ENCODE assay signal across 24 cellular contexts in the genomic region with DNA sequence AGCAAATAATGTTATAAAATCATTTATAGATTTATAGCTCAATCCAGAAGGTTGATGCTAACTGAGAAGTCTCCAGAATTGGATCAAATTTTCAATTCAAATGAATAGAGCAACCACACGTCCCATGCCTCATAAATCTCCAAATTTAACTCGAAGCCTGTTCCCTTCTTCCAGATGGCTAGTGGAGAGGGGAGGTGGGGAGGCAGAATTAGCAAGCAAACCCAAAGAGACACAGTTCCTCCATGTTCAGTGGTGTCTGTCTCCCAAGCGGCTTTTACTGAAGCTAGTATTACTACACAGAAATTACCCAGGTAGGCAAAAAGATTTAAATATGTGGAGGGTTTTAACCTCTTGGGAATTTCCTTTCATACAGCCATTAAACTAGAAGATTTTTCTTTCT.
A peak's percentile ranks its signal among the peaks of the same experiment; 100 is the strongest.
DNase-seq lines count a peak whose midpoint lies in the region; ATAC-seq, FAIRE-seq and TF ChIP-seq lines count a peak whose summit lies in the region.
"Had no signal": no experiment of that assay in that cellular context is flagged by ENCODE, and none has a peak within 500 bp of the region (broad histone marks: within the 10 kb centered on the region; RNA-seq: fewer than 3 reads in every experiment).

No MANE protein-coding gene starts in this region.

- H3K4me1 ChIP-seq in Karpas-422 (ENCODE audit: low read length) (peaks cover 31% of the 10 kb centered on the region), PC-3 (ENCODE audit: insufficient read depth, low read length) (peaks cover 9% of the 10 kb centered on the region), neural progenitor cell (peaks cover 9% of the 10 kb centered on the region), kidney (ENCODE audit: control insufficient read depth in 1 of 2, insufficient read depth in 1 of 2, low read depth in 1 of 2, low read length in 2 of 2) (peaks cover under 1 to 3% of the 10 kb centered on the region in 2 donors)

- BruUV-seq in PC-3 (replicated peaks; lab: Mats Ljungman, UMichigan): no TSS peak

- no peak overlapping the region for H3K27ac ChIP-seq in Karpas-422 (ENCODE audit: low read length)
- no peak overlapping the region for H3K27ac ChIP-seq in PC-3 (ENCODE audit: low read length)
- H3K27ac ChIP-seq in neural progenitor cell: no peak overlapping the region
- H3K27ac ChIP-seq in kidney (ENCODE audit: low read depth in 2 of 2, low read length in 2 of 2): no peak overlapping the region
- H3K27ac ChIP-seq: BLaER1 treated with 17β-estradiol and CSF1 and Interleukin-3, amounts not matched to agents 10 nM and 100 nM; GM23248 had no signal

- POLR2A ChIA-PET in PC-3 (lab: Charles Lee; ENCODE audit: unreplicated experiment): no interaction called here
- POLR2A ChIA-PET in WTC11 (lab: Charles Lee): no interaction called here

- peak overlapping the region; percentile 46 for H3K27ac Mint-ChIP-seq in activated naive CD4-positive, alpha-beta T cell treated with anti-CD3 and anti-CD28 coated beads for 36 hours
- H3K27ac Mint-ChIP-seq in neural progenitor cell (no peak overlapping the region), WTC11 (no peak overlapping the region)
- H3K27ac Mint-ChIP-seq: CD4-positive, alpha-beta T cell; CD8-positive, alpha-beta memory T cell had no signal

- H3K79me2 ChIP-seq in Karpas-422 (ENCODE audit: low read length): no peaks in the 10 kb centered on the region
- no peaks in the 10 kb centered on the region for H3K79me2 ChIP-seq in PC-3 (ENCODE audit: low read length)
- no peaks in the 10 kb centered on the region for H3K79me2 ChIP-seq in neural progenitor cell (ENCODE audit: low read depth)

- no peaks in the 10 kb centered on the region for H3K36me3 ChIP-seq in Karpas-422 (ENCODE audit: insufficient read depth, low read length)
- no peaks in the 10 kb centered on the region for H3K36me3 ChIP-seq in PC-3 (ENCODE audit: low read depth, low read length)
- no peaks in the 10 kb centered on the region for H3K36me3 ChIP-seq in neural progenitor cell
- H3K36me3 ChIP-seq in kidney (ENCODE audit: control insufficient read depth in 1 of 2, insufficient read depth in 2 of 2, low read length in 2 of 2): no peaks in the 10 kb centered on the region
- H3K36me3 ChIP-seq: BE2C; BLaER1 treated with 17β-estradiol and CSF1 and Interleukin-3, amounts not matched to agents 10 nM and 100 nM had no signal

- no peaks in the 10 kb centered on the region for H3K9me3 ChIP-seq in Karpas-422 (ENCODE audit: low read length)
- H3K9me3 ChIP-seq in PC-3 (ENCODE audit: low read length): no peaks in the 10 kb centered on the region
- H3K9me3 ChIP-seq in neural progenitor cell (ENCODE audit: low read depth): no peaks in the 10 kb centered on the region
- H3K9me3 ChIP-seq in kidney (ENCODE audit: control insufficient read depth in 1 of 2, low read length in 2 of 2): no peaks in the 10 kb centered on the region
- H3K9me3 ChIP-seq: BE2C had no signal

- ATAC-seq in PC-3 (no peak), WTC11 (no peak)
- ATAC-seq: GM12878 had no signal

- no peak for FAIRE-seq in kidney (lab: Jason Lieb, UNC)
- FAIRE-seq: D721Med, GM12878, GM19239, H1 had no signal

- intact Hi-C loops in activated naive CD4-positive, alpha-beta T cell treated with anti-CD3 and anti-CD28 coated beads for 36 hours (cut with micrococcal nuclease): no loop called here
- intact Hi-C loops in PC-3 (cut with micrococcal nuclease) (no loop called here), kidney (cut with DNase I) (no loop called here)

- H3K9me2 ChIP-seq in Karpas-422 (replicated peaks; ENCODE audit: insufficient read depth, low read length): no peaks in the 10 kb centered on the region
- no peaks in the 10 kb centered on the region for H3K9me2 ChIP-seq in PC-3 (replicated peaks; ENCODE audit: low read length)

- peaks cover 16% of the 10 kb centered on the region for H3K4me1 Mint-ChIP-seq in activated naive CD4-positive, alpha-beta T cell treated with anti-CD3 and anti-CD28 coated beads for 36 hours (ENCODE audit: low read depth)
- H3K4me1 Mint-ChIP-seq in neural progenitor cell: peaks cover 9% of the 10 kb centered on the region
- peaks cover 8% of the 10 kb centered on the region for H3K4me1 Mint-ChIP-seq in WTC11

- H3K4me3 Mint-ChIP-seq in activated naive CD4-positive, alpha-beta T cell treated with anti-CD3 and anti-CD28 coated beads for 36 hours: no peak overlapping the region
- H3K4me3 Mint-ChIP-seq in neural progenitor cell (no peak overlapping the region), WTC11 (no peak overlapping the region)
- H3K4me3 Mint-ChIP-seq: CD14-positive monocyte; CD4-positive, alpha-beta T cell; CD8-positive, alpha-beta memory T cell had no signal

- H4K20me1 ChIP-seq in Karpas-422 (ENCODE audit: insufficient read depth, low read depth, low read length) (no peaks in the 10 kb centered on the region), PC-3 (ENCODE audit: low read length) (no peaks in the 10 kb centered on the region), neural progenitor cell (ENCODE audit: low read depth) (no peaks in the 10 kb centered on the region)
- H4K20me1 ChIP-seq: BLaER1 treated with 17β-estradiol and CSF1 and Interleukin-3, amounts not matched to agents 10 nM and 100 nM had no signal

- no peak overlapping the region for H3K9ac ChIP-seq in Karpas-422 (ENCODE audit: low read length)
- no peak overlapping the region for H3K9ac ChIP-seq in PC-3 (ENCODE audit: low read length)
- H3K9ac ChIP-seq in neural progenitor cell: no peak overlapping the region
- no peak overlapping the region for H3K9ac ChIP-seq in kidney (ENCODE audit: low read length in 2 of 2)
- H3K9ac ChIP-seq: BLaER1 treated with 17β-estradiol and CSF1 and Interleukin-3, amounts not matched to agents 10 nM and 100 nM; GM23248 had no signal

- CTCF ChIA-PET in activated naive CD4-positive, alpha-beta T cell treated with anti-CD3 and anti-CD28 coated beads for 36 hours (lab: Charles Lee): interaction anchor here (0.6 kb wide), 1 partner anchor 16 kb away, joined by 3 read pairs; no protein-coding TSS in a partner anchor
- CTCF ChIA-PET in PC-3 (lab: Charles Lee) (no interaction called here), WTC11 (lab: Charles Lee) (no interaction called here)

- DNase-seq in activated naive CD4-positive, alpha-beta T cell treated with anti-CD3 and anti-CD28 coated beads for 36 hours: no peak
- no peak for DNase-seq in activated naive CD4-positive, alpha-beta T cell (lab: John Stamatoyannopoulos, UW)
- DNase-seq in Karpas-422 (peak; percentile 82), PC-3 (no peak), neural progenitor cell (ENCODE audit: low spot score) (no peak), WTC11 (ENCODE audit: low spot score) (no peak), kidney (no peak)
- DNase-seq in activated CD8-positive, alpha-beta memory T cell treated with anti-CD3 and anti-CD28 coated beads for 24 hours: no peak
- DNase-seq: BE2C; CD4-positive, alpha-beta T cell; CD8-positive, alpha-beta memory T cell; DMS153; DMS79; EL; GDM1; GM23248; H7; HCEC 1CT had no signal

- H3K27me3 Mint-ChIP-seq in activated naive CD4-positive, alpha-beta T cell treated with anti-CD3 and anti-CD28 coated beads for 36 hours (ENCODE audit: low read depth): no peaks in the 10 kb centered on the region
- peaks cover 2% of the 10 kb centered on the region for H3K27me3 Mint-ChIP-seq in neural progenitor cell (ENCODE audit: insufficient read depth, low read depth)
- no peaks in the 10 kb centered on the region for H3K27me3 Mint-ChIP-seq in WTC11 (ENCODE audit: low read depth)
- H3K27me3 Mint-ChIP-seq: CD4-positive, alpha-beta T cell had no signal

- H3F3A ChIP-seq in PC-3 (ENCODE audit: low read length, unreplicated experiment) (no peaks in the 10 kb centered on the region), neural progenitor cell (ENCODE audit: low read depth) (no peaks in the 10 kb centered on the region)

- H3K4me3 ChIP-seq in Karpas-422 (ENCODE audit: low read length): peak overlapping the region; percentile 17
- no peak overlapping the region for H3K4me3 ChIP-seq in PC-3 (ENCODE audit: low read length)
- H3K4me3 ChIP-seq in neural progenitor cell: no peak overlapping the region
- no peak overlapping the region for H3K4me3 ChIP-seq in kidney (ENCODE audit: low read length in 2 of 2)
- H3K4me3 ChIP-seq: BLaER1 treated with 17β-estradiol and CSF1 and Interleukin-3, amounts not matched to agents 10 nM and 100 nM; GM12878; GM23248 had no signal

- H3K4me2 ChIP-seq in Karpas-422 (ENCODE audit: low read depth, low read length, poor library complexity, severe bottlenecking) (peak overlapping the region; percentile 58), PC-3 (ENCODE audit: low read length) (no peak overlapping the region), neural progenitor cell (no peak overlapping the region)

- TF ChIP-seq CTCF in PC-3 (conservative IDR thresholded peaks at IDR 0.05; ENCODE audit: low read depth, low read length): no peak
- no peak for TF ChIP-seq CTCF in neural progenitor cell (IDR thresholded peaks at IDR 0.05)
- TF ChIP-seq CTCF in WTC11 (IDR thresholded peaks at IDR 0.05): no peak
- TF ChIP-seq CTCF in kidney (IDR thresholded peaks at IDR 0.05; ENCODE audit: borderline replicate concordance, extremely low read depth, insufficient read depth): no peak

- no peaks in the 10 kb centered on the region for H3K9me3 Mint-ChIP-seq in activated naive CD4-positive, alpha-beta T cell treated with anti-CD3 and anti-CD28 coated beads for 36 hours
- H3K9me3 Mint-ChIP-seq in neural progenitor cell (no peaks in the 10 kb centered on the region), WTC11 (no peaks in the 10 kb centered on the region)
- H3K9me3 Mint-ChIP-seq: CD14-positive monocyte; CD4-positive, alpha-beta T cell; CD8-positive, alpha-beta memory T cell had no signal

- H2AFZ ChIP-seq in Karpas-422 (ENCODE audit: low read length) (peak overlapping the region; percentile 44; the same call in 1 of the 2 replicates), PC-3 (ENCODE audit: low read length) (peak overlapping the region; percentile 39; the same call in 1 of the 2 replicates), neural progenitor cell (replicated peaks) (peak overlapping the region; percentile 55)
- H2AFZ ChIP-seq: GM23248 had no signal

- no peaks in the 10 kb centered on the region for H3K27me3 ChIP-seq in Karpas-422 (ENCODE audit: low read length)
- H3K27me3 ChIP-seq in PC-3 (ENCODE audit: low read length): no peaks in the 10 kb centered on the region
- no peaks in the 10 kb centered on the region for H3K27me3 ChIP-seq in neural progenitor cell
- H3K27me3 ChIP-seq: BE2C; BLaER1 treated with 17β-estradiol and CSF1 and Interleukin-3, amounts not matched to agents 10 nM and 100 nM had no signal

- H3K36me3 Mint-ChIP-seq in activated naive CD4-positive, alpha-beta T cell treated with anti-CD3 and anti-CD28 coated beads for 36 hours (ENCODE audit: low read depth): no peaks in the 10 kb centered on the region
- H3K36me3 Mint-ChIP-seq in neural progenitor cell (no peaks in the 10 kb centered on the region), WTC11 (no peaks in the 10 kb centered on the region)
- H3K36me3 Mint-ChIP-seq: CD14-positive monocyte had no signal

TF ChIP-seq in WTC11, 78 proteins besides CTCF, POLR2A, EP300 and RAD21 (continues in another document):
- no peak for TF ChIP-seq TCF7 (CRISPR knock-in tag; IDR thresholded peaks at IDR 0.05; ENCODE audit: low read depth)
- no peak for TF ChIP-seq RORB (CRISPR knock-in tag; IDR thresholded peaks at IDR 0.05)
- no peak for TF ChIP-seq ESRRA (CRISPR knock-in tag; IDR thresholded peaks at IDR 0.05; ENCODE audit: borderline replicate concordance)
- no peak for TF ChIP-seq ATF1 (CRISPR knock-in tag; IDR thresholded peaks at IDR 0.05)
